In the genomic region with DNA sequence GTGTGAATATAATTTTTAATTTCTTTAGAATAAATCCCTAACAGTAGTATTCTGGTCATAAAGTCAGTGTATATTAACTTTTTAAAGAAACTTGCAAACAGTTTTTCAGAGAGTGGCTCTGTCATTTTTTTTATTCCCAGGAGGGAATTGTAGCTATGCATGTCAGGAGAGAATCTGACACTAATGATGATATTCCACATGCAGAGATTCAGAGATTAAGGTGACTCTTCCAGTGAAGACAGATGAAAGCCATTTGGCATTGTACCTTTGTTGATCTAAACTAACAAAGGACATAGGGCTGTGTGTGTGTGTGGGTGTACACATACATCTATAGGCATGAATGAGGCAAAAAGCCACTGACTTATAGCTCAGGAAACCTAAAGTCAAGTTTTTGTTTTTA, we compare ENCODE assay signal across 23 cellular contexts.
"Had no signal": no experiment of that assay in that cellular context is flagged by ENCODE, and none has a peak within 500 bp of the region (broad histone marks: within the 10 kb centered on the region; RNA-seq: fewer than 3 reads in every experiment).

No MANE protein-coding gene starts in this region.

- H3K9me3 ChIP-seq: colonic mucosa, gastrocnemius medialis, left lung, mucosa of descending colon had no signal

- H3K4me3 ChIP-seq: colonic mucosa, esophagus squamous epithelium, gastrocnemius medialis, heart right ventricle, left lung, lower lobe of right lung, mucosa of descending colon had no signal

- H3K27me3 Mint-ChIP-seq: effector memory CD8-positive, alpha-beta T cell had no signal

- H3K4me1 Mint-ChIP-seq: endodermal cell, mesothelial cell of epicardium had no signal

- H3K36me3 Mint-ChIP-seq: mesothelial cell of epicardium had no signal

- ATAC-seq: effector memory CD8-positive, alpha-beta T cell; esophagus mucosa; gastrocnemius medialis; heart right ventricle; left cardiac atrium; left lung; left ventricle myocardium superior; mucosa of descending colon had no signal

- H3K27ac ChIP-seq: colonic mucosa, epithelial cell of prostate, esophagus squamous epithelium, gastrocnemius medialis, lower lobe of right lung had no signal

- H3K27me3 ChIP-seq: colonic mucosa, esophagus squamous epithelium, gastrocnemius medialis, heart right ventricle, left lung had no signal

- DNase-seq: colonic mucosa; cortex of kidney; effector CD8-positive, alpha-beta T cell; effector memory CD8-positive, alpha-beta T cell; endodermal cell; erythroblast; esophagus squamous epithelium; foreskin fibroblast; foreskin melanocyte; gastrocnemius medialis; glutamatergic neuron; head of caudate nucleus; heart right ventricle; hippocampal formation; left cardiac atrium; left lung; left ventricle myocardium superior; lower lobe of right lung; mesenchymal stem cell; mucosa of descending colon had no signal

- H3K36me3 ChIP-seq: colonic mucosa, esophagus squamous epithelium, gastrocnemius medialis, heart right ventricle, left lung, lower lobe of right lung had no signal

- H3K4me1 ChIP-seq: colonic mucosa, esophagus squamous epithelium, gastrocnemius medialis, heart right ventricle, left lung, lower lobe of right lung had no signal

- H3K27ac Mint-ChIP-seq: effector memory CD8-positive, alpha-beta T cell; endodermal cell; mesothelial cell of epicardium had no signal

- H3K4me3 Mint-ChIP-seq: effector memory CD8-positive, alpha-beta T cell; endodermal cell; mesothelial cell of epicardium had no signal
